In the genomic region with DNA sequence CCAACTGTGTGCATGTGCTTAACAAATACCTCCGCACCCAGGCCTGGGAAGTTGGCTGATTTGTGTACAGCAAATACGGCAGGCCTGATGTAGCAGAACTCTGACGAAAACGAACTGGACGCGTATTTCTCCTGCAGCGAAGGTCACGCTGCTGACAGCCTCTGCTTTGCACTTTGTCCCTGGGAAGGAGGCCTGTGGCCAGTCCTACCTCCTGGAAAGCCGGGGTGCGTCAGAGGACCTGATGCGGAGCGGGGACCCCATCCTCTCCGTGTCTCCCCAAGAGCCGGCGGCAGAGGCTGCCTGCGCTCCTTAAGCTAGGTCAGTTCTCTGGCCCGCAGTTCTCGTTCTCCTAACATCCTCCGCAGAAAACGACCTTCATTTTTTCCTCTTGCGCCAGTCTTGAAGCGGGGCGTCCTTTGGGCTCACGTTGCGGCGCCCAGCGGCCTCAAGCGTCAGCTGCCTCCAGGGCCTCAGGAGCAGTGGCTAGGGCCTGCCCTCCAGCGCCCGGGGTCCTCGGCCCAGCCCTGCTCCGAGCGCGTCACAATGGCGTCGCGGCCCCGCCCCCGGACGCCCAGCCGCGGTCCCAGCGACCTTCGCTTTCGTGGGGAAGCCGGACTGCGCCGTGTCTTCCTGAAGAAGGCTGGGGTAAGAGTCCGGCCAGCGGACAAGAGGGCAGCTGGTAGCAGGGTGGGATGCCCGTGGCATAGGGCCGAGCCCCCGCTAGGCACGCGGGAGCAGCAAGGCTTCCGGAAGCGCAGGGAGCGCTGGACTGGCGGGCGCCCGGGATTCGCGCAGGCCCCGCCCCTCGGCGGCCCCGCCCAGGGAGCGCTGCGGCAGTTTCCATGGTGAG, we compare ENCODE assay signal across 8 cellular contexts. TPM values are rescaled to one million over a fixed set of nuclear protein-coding genes. Genes with fewer than 3 reads are reported as not detected.
DNase-seq lines count a peak whose midpoint lies in the region; ATAC-seq and TF ChIP-seq lines count a peak whose summit lies in the region.

A gene (plus strand): TSS at position 821 of the 850 bp plus-strand sequence. CDS start 38,703 bp downstream, outside the sequence.

- H3K27ac Mint-ChIP-seq in activated CD4-positive, alpha-beta T cell treated with anti-CD3 and anti-CD28 coated beads, Interleukin-2, amount 10 ng/mL, durations not matched to agents 7 days and 5 days = peak within 1 kb of the TSS; percentile 91

- POLR2A ChIA-PET in activated CD4-positive, alpha-beta T cell treated with anti-CD3 and anti-CD28 coated beads, Interleukin-2, amount 10 ng/mL, durations not matched to agents 7 days and 5 days (lab: Charles Lee) = no interaction called here

- H3K27ac ChIP-seq in coronary artery = peak within 1 kb of the TSS; percentile 97 to 98

- H3K36me3 Mint-ChIP-seq in activated CD4-positive, alpha-beta T cell treated with anti-CD3 and anti-CD28 coated beads, Interleukin-2, amount 10 ng/mL, durations not matched to agents 7 days and 5 days (ENCODE audit: low read depth) = peaks cover 11% of the 10 kb centered on the region

- H3K9me3 Mint-ChIP-seq in activated CD4-positive, alpha-beta T cell treated with anti-CD3 and anti-CD28 coated beads, Interleukin-2, amount 10 ng/mL, durations not matched to agents 7 days and 5 days = no peaks in the 10 kb centered on the region

- peak within 1 kb of the TSS; percentile 84 for H3K4me3 Mint-ChIP-seq in activated CD4-positive, alpha-beta T cell treated with anti-CD3 and anti-CD28 coated beads, Interleukin-2, amount 10 ng/mL, durations not matched to agents 7 days and 5 days

- no peak for TF ChIP-seq CTCF in coronary artery (IDR thresholded peaks at IDR 0.05)

- peak within 1 kb of the TSS; percentile 84 for H3K4me3 ChIP-seq in coronary artery

- CTCF ChIA-PET in activated CD4-positive, alpha-beta T cell treated with anti-CD3 and anti-CD28 coated beads, Interleukin-2, amount 10 ng/mL, durations not matched to agents 7 days and 5 days (lab: Charles Lee) = interaction anchor here (0.7 to 2.2 kb wide), 7 partner anchors 8 to 60 kb away, joined by 3 to 9 read pairs (median 4); no protein-coding TSS in a partner anchor

- peak; percentile 95 for DNase-seq in AG20443 (ENCODE audit: low spot score)
- peak; percentile 27 for DNase-seq in NCI-H446 treated with DMSO at 0.1 percent for 48 hours (lab: John Stamatoyannopoulos, UW)
- DNase-seq in activated CD4-positive, alpha-beta T cell treated with anti-CD3 and anti-CD28 coated beads, Interleukin-2, amount 10 ng/mL, durations not matched to agents 7 days and 5 days = peak; percentile 90
- DNase-seq in coronary artery (ENCODE audit: low spot score) = peak; percentile 96
- peak; percentile 93 for DNase-seq in left lobe of liver (ENCODE audit: low spot score)
- peak; percentile 87 to 89 for DNase-seq in stimulated activated CD4-positive, alpha-beta T cell treated with anti-CD3 and anti-CD28 coated beads, Interleukin-2, amount 100 ng/mL, for 24 hours

- ATAC-seq in GM18873 (IDR thresholded peaks at IDR 0.05; ENCODE audit: low FRiP score, unreplicated experiment) (peak; percentile 95), HG03108 (IDR thresholded peaks at IDR 0.05; ENCODE audit: unreplicated experiment) (peak; percentile 96), left lobe of liver (peak; percentile 95)

- peaks cover 27% of the 10 kb centered on the region for H3K4me1 Mint-ChIP-seq in activated CD4-positive, alpha-beta T cell treated with anti-CD3 and anti-CD28 coated beads, Interleukin-2, amount 10 ng/mL, durations not matched to agents 7 days and 5 days

- H3K27me3 Mint-ChIP-seq in activated CD4-positive, alpha-beta T cell treated with anti-CD3 and anti-CD28 coated beads, Interleukin-2, amount 10 ng/mL, durations not matched to agents 7 days and 5 days = no peaks in the 10 kb centered on the region

RNA-seq across cellular contexts. Expression of the gene that starts here (rescaled TPM):
- total RNA-seq in activated CD4-positive, alpha-beta T cell treated with anti-CD3 and anti-CD28 coated beads, Interleukin-2, amount 10 ng/mL, durations not matched to agents 7 days and 5 days = 1 to 10 TPM; 3.8 to 5.6 TPM
- 1.8 TPM for total RNA-seq in left lobe of liver

Comparison
In these comparisons a context has a peak if more than half of its experiments do, and no peak if none do; other contexts are left out.
1. Peak in every context shown above with its lines: DNase-seq, ATAC-seq, H3K4me3 ChIP-seq and H3K27ac ChIP-seq.
2. DNase-seq: peak in every context shown above with its lines; median percentile 96 in coronary artery; 95 in AG20443; 93 in left lobe of liver; 90 in activated CD4-positive, alpha-beta T cell treated with anti-CD3 and anti-CD28 coated beads, Interleukin-2, amount 10 ng/mL, durations not matched to agents 7 days and 5 days; 88 in stimulated activated CD4-positive, alpha-beta T cell treated with anti-CD3 and anti-CD28 coated beads, Interleukin-2, amount 100 ng/mL, for 24 hours; 27 in NCI-H446 treated with DMSO at 0.1 percent for 48 hours.